10 cellular contexts compared by ENCODE assay signal in genomic region chr2:159714586-159714930, GRCh38. TPM values are rescaled to one million over a fixed set of nuclear protein-coding genes. Genes with fewer than 3 reads are reported as not detected.
DNase-seq lines count a peak whose midpoint lies in the region; ATAC-seq and TF ChIP-seq lines count a peak whose summit lies in the region.
"Had no signal": no experiment of that assay in that cellular context is flagged by ENCODE, and none has a peak within 500 bp of the region (broad histone marks: within the 10 kb centered on the region; RNA-seq: fewer than 3 reads in every experiment).

No MANE protein-coding gene starts in this region.

- H3K4me3 ChIP-seq in heart left ventricle, result peak overlapping the region in 9 of 12 donors; percentile 70 to 99 (median 85)
- H3K4me3 ChIP-seq in foreskin fibroblast (ENCODE audit: low read depth in 1 of 2, low read length in 2 of 2), result peak overlapping the region; percentile 78 to 100
- H3K4me3 ChIP-seq in suprapubic skin, result peak overlapping the region; percentile 99
- H3K4me3 ChIP-seq in prostate gland, result no peak overlapping the region

- peaks cover 71% of the 10 kb centered on the region for H3K4me1 Mint-ChIP-seq in activated B cell treated with CpG ODN at 0.5 μM for 24 hours

- no peak for TF ChIP-seq POLR2A in heart left ventricle (IDR thresholded peaks at IDR 0.05)
- TF ChIP-seq POLR2A in suprapubic skin (IDR thresholded peaks at IDR 0.05), result no peak
- no peak for TF ChIP-seq POLR2A in prostate gland (IDR thresholded peaks at IDR 0.05)

- no peak for TF ChIP-seq EP300 in suprapubic skin (IDR thresholded peaks at IDR 0.05)

- CTCF ChIA-PET in activated B cell treated with CpG ODN at 0.5 μM for 24 hours (lab: Charles Lee), result no interaction called here

- H3K4me3 Mint-ChIP-seq in activated B cell treated with CpG ODN at 0.5 μM for 24 hours, result peak overlapping the region; percentile 19

- ATAC-seq in heart left ventricle, result no peak
- no peak for ATAC-seq in left ventricle myocardium superior
- no peak for ATAC-seq in activated B cell treated with CpG ODN at 0.5 μM for 24 hours (ENCODE audit: low read depth)

- no peak overlapping the region for H3K27ac ChIP-seq in heart left ventricle
- no peak overlapping the region for H3K27ac ChIP-seq in suprapubic skin
- no peak overlapping the region for H3K27ac ChIP-seq in prostate gland
- H3K27ac ChIP-seq: RWPE1 had no signal

- no peak overlapping the region for H3K27ac Mint-ChIP-seq in activated B cell treated with CpG ODN at 0.5 μM for 24 hours

- 68 to 74% (median 72%) methylated on average over 8 of the region's 8 CpGs for WGBS in heart left ventricle, 4 donors
- 73% methylated on average over 8 of the region's 8 CpGs for WGBS in suprapubic skin
- 84% methylated on average over 8 of the region's 8 CpGs for WGBS in prostate gland

- no peaks in the 10 kb centered on the region for H3K27me3 Mint-ChIP-seq in activated B cell treated with CpG ODN at 0.5 μM for 24 hours

- H3K27me3 ChIP-seq in heart left ventricle (no peaks in the 10 kb centered on the region), suprapubic skin (no peaks in the 10 kb centered on the region), prostate gland (replicated peaks; ENCODE audit: insufficient read depth) (no peaks in the 10 kb centered on the region)

- no peaks in the 10 kb centered on the region for H3K9me3 Mint-ChIP-seq in activated B cell treated with CpG ODN at 0.5 μM for 24 hours

- POLR2A ChIA-PET in activated B cell treated with CpG ODN at 0.5 μM for 24 hours (lab: Charles Lee), result no interaction called here

- no peaks in the 10 kb centered on the region for H3K9me3 ChIP-seq in heart left ventricle
- no peaks in the 10 kb centered on the region for H3K9me3 ChIP-seq in suprapubic skin
- no peaks in the 10 kb centered on the region for H3K9me3 ChIP-seq in prostate gland

- H3K36me3 ChIP-seq in heart left ventricle (peaks cover 0 to 53% (median 28%) of the 10 kb centered on the region in 9 donors), suprapubic skin (peaks cover 16% of the 10 kb centered on the region), prostate gland (no peaks in the 10 kb centered on the region)

- DNase-seq in heart left ventricle (no peak), left ventricle myocardium superior (no peak), activated B cell treated with CpG ODN at 0.5 μM for 24 hours (no peak), foreskin fibroblast (no peak), suprapubic skin (ENCODE audit: low spot score in 2 of 2) (no peak), NCI-H2227 treated with DMSO at 0.1 percent for 48 hours (lab: John Stamatoyannopoulos, UW) (no peak), prostate gland (ENCODE audit: low spot score) (no peak), COLO668 (lab: John Stamatoyannopoulos, UW; ENCODE audit: unreplicated experiment) (no peak)
- DNase-seq: anterior cingulate cortex had no signal

- TF ChIP-seq CTCF in heart left ventricle (IDR thresholded peaks at IDR 0.05) (no peak), activated B cell treated with CpG ODN at 0.5 μM for 24 hours (IDR thresholded peaks at IDR 0.05) (no peak), foreskin fibroblast (IDR thresholded peaks at IDR 0.05; ENCODE audit: low read depth, low read length) (no peak), suprapubic skin (IDR thresholded peaks at IDR 0.05) (no peak), prostate gland (IDR thresholded peaks at IDR 0.05) (no peak)

- peaks cover 64% of the 10 kb centered on the region for H3K36me3 Mint-ChIP-seq in activated B cell treated with CpG ODN at 0.5 μM for 24 hours (ENCODE audit: low read depth)

- intact Hi-C loops in heart left ventricle (cut with DNase I) (loop anchor here in 4 of 10 donors (5.0 to 10.0 kb wide), 6 partner anchors 33 to 230 kb away; partner anchors contain the start of genes BAZ2B (in 1 of the 4) and CD302 (in 1 of the 4)), left ventricle myocardium superior (cut with micrococcal nuclease) (no loop called here), activated B cell treated with CpG ODN at 0.5 μM for 24 hours (cut with micrococcal nuclease) (loop anchor here (10.0 kb wide), 2 partner anchors 750 to 1840 kb away; partner anchors contain the start of genes ACVR1 and TANC1), prostate gland (cut with DNase I) (loop anchor here (5.0 to 10.0 kb wide), 3 partner anchors 83 to 580 kb away; partner anchors contain the start of genes BAZ2B and CD302)

- H3K4me1 ChIP-seq in heart left ventricle, result peaks cover 18 to 75% (median 58%) of the 10 kb centered on the region in 12 donors
- H3K4me1 ChIP-seq in suprapubic skin, result peaks cover 72% of the 10 kb centered on the region
- H3K4me1 ChIP-seq in prostate gland (replicated peaks), result peaks cover 12% of the 10 kb centered on the region

RNA-seq across cellular contexts. Expression of gene MARCHF7, which starts 2.3 kb away (rescaled TPM):
- total RNA-seq in heart left ventricle (10 to 100 TPM; 69.8 to 97.9 (median 84.4) TPM), left ventricle myocardium superior (85.2 TPM), activated B cell treated with CpG ODN at 0.5 μM for 24 hours (86.7 and 89.5 TPM in 2 replicates), suprapubic skin (100 to 1,000 TPM in 2 of 4 donors, 10 to 100 TPM in 2; 73.7 to 128 (median 99.6) TPM), prostate gland (100 to 1,000 TPM in 1 of 2 donors, 10 to 100 TPM in 1; 60.7 to 119 TPM)
- polyA plus RNA-seq in heart left ventricle, result 10 to 100 TPM; 16.9 to 57.7 TPM

Comparison
In these comparisons a context has a peak if more than half of its experiments do, and no peak if none do; other contexts are left out.
1. H3K4me3 ChIP-seq: peak in heart left ventricle (9 of 12), foreskin fibroblast (2 of 2) and suprapubic skin (single experiment); none in prostate gland (0 of 2).